10 cellular contexts compared by ENCODE assay signal in genomic region chr19:34308381-34309367, GRCh38. TPM values are rescaled to one million over a fixed set of nuclear protein-coding genes. Genes with fewer than 3 reads are reported as not detected.
A peak's percentile ranks its signal among the peaks of the same experiment; 100 is the strongest.
DNase-seq lines count a peak whose midpoint lies in the region; ATAC-seq and TF ChIP-seq lines count a peak whose summit lies in the region.
"Had no signal": no experiment of that assay in that cellular context is flagged by ENCODE, and none has a peak within 500 bp of the region (broad histone marks: within the 10 kb centered on the region; RNA-seq: fewer than 3 reads in every experiment).

No MANE protein-coding gene starts in this region.

- no peak overlapping the region for H3K9ac ChIP-seq in SK-N-SH

- no peak overlapping the region for H3K4me2 ChIP-seq in SK-N-SH

- H3K36me3 ChIP-seq in thoracic aorta (no peaks in the 10 kb centered on the region), SK-N-SH (replicated peaks in 1 of 2; ENCODE audit: control insufficient read depth in 1 of 2, insufficient read depth in 2 of 2, low read length in 1 of 2) (peaks cover 2 to 14% of the 10 kb centered on the region in 2 experiments)

- H4K20me1 ChIP-seq in SK-N-SH (ENCODE audit: insufficient read depth) = no peaks in the 10 kb centered on the region

- no peak overlapping the region for H2AFZ ChIP-seq in SK-N-SH (ENCODE audit: low read depth)

- H3K36me3 Mint-ChIP-seq in activated B cell treated with CpG ODN at 0.5 μM for 24 hours (ENCODE audit: low read depth) = peaks cover 35% of the 10 kb centered on the region

- ATAC-seq in activated B cell treated with CpG ODN at 0.5 μM for 24 hours (ENCODE audit: low read depth) (peak; percentile 9), thoracic aorta (ENCODE audit: insufficient number of reproducible peaks, low FRiP score, low read depth) (no peak), GM21381 (IDR thresholded peaks at IDR 0.05; ENCODE audit: unreplicated experiment) (no peak)

- H3K27me3 Mint-ChIP-seq in activated B cell treated with CpG ODN at 0.5 μM for 24 hours = no peaks in the 10 kb centered on the region

- CTCF ChIA-PET in activated B cell treated with CpG ODN at 0.5 μM for 24 hours (lab: Charles Lee) (no interaction called here), SK-N-SH (lab: Yijun Ruan, JAX) (no interaction called here)

- no peak for TF ChIP-seq EP300 in SK-N-SH (IDR thresholded peaks at IDR 0.05; ENCODE audit: borderline replicate concordance in 1 of 2, low read depth in 1 of 2, low read length in 1 of 2)

- WGBS in SK-N-SH (ENCODE audit: low lambda C conversion rate) = 89% methylated on average over 8 of the region's 8 CpGs

- H3K9me3 ChIP-seq in thoracic aorta = no peaks in the 10 kb centered on the region
- H3K9me3 ChIP-seq in SK-N-SH = no peaks in the 10 kb centered on the region

- no peaks in the 10 kb centered on the region for H3K9me2 ChIP-seq in SK-N-SH

- peaks cover 26% of the 10 kb centered on the region for H3K79me2 ChIP-seq in SK-N-SH (ENCODE audit: insufficient read depth)

- no peak for TF ChIP-seq CTCF in activated B cell treated with CpG ODN at 0.5 μM for 24 hours (IDR thresholded peaks at IDR 0.05)
- no peak for TF ChIP-seq CTCF in thoracic aorta (IDR thresholded peaks at IDR 0.05)
- no peak for TF ChIP-seq CTCF in SK-N-SH (IDR thresholded peaks at IDR 0.05)

- peaks cover 25 to 54% of the 10 kb centered on the region in 2 donors for H3K4me1 ChIP-seq in thoracic aorta (ENCODE audit: control insufficient read depth in 1 of 2, low read depth in 2 of 2)
- H3K4me1 ChIP-seq in SK-N-SH (ENCODE audit: control insufficient read depth in 1 of 2, insufficient read depth in 2 of 2, low read depth in 1 of 2, low read length in 1 of 2) = peaks cover 5 to 21% of the 10 kb centered on the region in 2 experiments; a peak in 3 of 4 replicates

- no peaks in the 10 kb centered on the region for H3K9me3 Mint-ChIP-seq in activated B cell treated with CpG ODN at 0.5 μM for 24 hours

- H3K4me1 Mint-ChIP-seq in activated B cell treated with CpG ODN at 0.5 μM for 24 hours = peaks cover 60% of the 10 kb centered on the region

- H3K27ac ChIP-seq in thoracic aorta (peak overlapping the region; percentile 2 to 41), SK-N-SH (ENCODE audit: low read depth in 2 of 2, low read length in 1 of 2) (peak overlapping the region in 1 of 2 experiments; percentile 44; a peak in 2 of 4 replicates)

- H3K4me3 Mint-ChIP-seq in activated B cell treated with CpG ODN at 0.5 μM for 24 hours = peak overlapping the region; percentile 5

- H3K4me3 ChIP-seq in thoracic aorta (no peak overlapping the region), SK-N-SH (ENCODE audit: low read depth in 2 of 2, low read length in 1 of 2) (no peak overlapping the region)

- no peak for TF ChIP-seq RAD21 in SK-N-SH (IDR thresholded peaks at IDR 0.05; ENCODE audit: low read length)

- H3K27ac Mint-ChIP-seq in activated B cell treated with CpG ODN at 0.5 μM for 24 hours = peak overlapping the region; percentile 73

- H3K27me3 ChIP-seq in thoracic aorta (replicated peaks; ENCODE audit: insufficient read depth) (no peaks in the 10 kb centered on the region), SK-N-SH (ENCODE audit: insufficient read depth) (no peaks in the 10 kb centered on the region)

- intact Hi-C loops in activated B cell treated with CpG ODN at 0.5 μM for 24 hours (cut with micrococcal nuclease) = no loop called here

- DNase-seq in activated gamma-delta T cell treated with Interleukin-2 at 50 U/mL for 16 hours (peak; percentile 11), activated gamma-delta T cell (lab: John Stamatoyannopoulos, UW) (no peak), activated B cell treated with CpG ODN at 0.5 μM for 24 hours (no peak), germinal center (ENCODE audit: low spot score) (peak; percentile 55), thoracic aorta (ENCODE audit: low spot score) (no peak), SK-N-SH (no peak), H4 (ENCODE audit: low spot score) (no peak)
- DNase-seq: NCI-H446 treated with DMSO at 0.1 percent for 48 hours, nucleus accumbens had no signal

- POLR2A ChIA-PET in activated B cell treated with CpG ODN at 0.5 μM for 24 hours (lab: Charles Lee) = interaction anchor here (0.5 to 1.0 kb wide), 6 partner anchors 23 to 138 kb away, joined by 3 to 16 read pairs (median 4); no protein-coding TSS in a partner anchor
- POLR2A ChIA-PET in SK-N-SH (lab: Yijun Ruan, JAX) = no interaction called here

- H3F3A ChIP-seq in SK-N-SH (replicated peaks; ENCODE audit: insufficient read depth) = peaks cover 7% of the 10 kb centered on the region

TF ChIP-seq in SK-N-SH, 30 proteins besides CTCF, POLR2A, EP300 and RAD21:
- no peak for TF ChIP-seq RXRA (IDR thresholded peaks at IDR 0.05; ENCODE audit: borderline replicate concordance, low read depth)
- TF ChIP-seq PBX3 (IDR thresholded peaks at IDR 0.05) = no peak
- TF ChIP-seq ZBTB33 (IDR thresholded peaks at IDR 0.05; ENCODE audit: borderline replicate concordance, low read depth) = no peak

RNA-seq across cellular contexts. Expression of gene GARRE1, which starts 54.3 kb away (rescaled TPM):
- total RNA-seq in activated B cell treated with CpG ODN at 0.5 μM for 24 hours = 30.6 and 33.6 TPM in 2 replicates
- total RNA-seq in thoracic aorta = 10 to 100 TPM; 31.4 to 37.5 TPM
- polyA plus RNA-seq in SK-N-SH (2012; rRNA removed) = 9.7 and 10.9 TPM in 2 replicates
- 6.3 and 7.8 TPM in 2 replicates for polyA plus RNA-seq in SK-N-SH (2012; cell fraction: cytosol; rRNA removed)
- polyA plus RNA-seq in SK-N-SH (2012; cell fraction: nucleus; rRNA removed) = 13.0 and 15.5 TPM in 2 replicates
- total RNA-seq in H4 (2014; rRNA removed; shearing (Covaris generic)) = 10.4 and 11.9 TPM in 2 replicates

RNA-seq across cellular contexts. Expression of gene GPI, which starts 56.3 kb away (rescaled TPM):
- total RNA-seq in activated B cell treated with CpG ODN at 0.5 μM for 24 hours (144 and 151 TPM in 2 replicates), thoracic aorta (100 to 1,000 TPM; 112 to 207 TPM)
- polyA plus RNA-seq in SK-N-SH (2012; rRNA removed) = 82.7 and 144 TPM in 2 replicates
- polyA plus RNA-seq in SK-N-SH (2012; cell fraction: cytosol; rRNA removed) = 71.6 and 88.3 TPM in 2 replicates
- 120 and 170 TPM in 2 replicates for polyA plus RNA-seq in SK-N-SH (2012; cell fraction: nucleus; rRNA removed)
- total RNA-seq in H4 (2014; rRNA removed; shearing (Covaris generic)) = 387 and 418 TPM in 2 replicates

Comparison
In these comparisons a context has a peak if more than half of its experiments do, and no peak if none do; other contexts are left out.
1. DNase-seq: peak in activated gamma-delta T cell treated with Interleukin-2 at 50 U/mL for 16 hours (single experiment) and germinal center (single experiment); none in activated gamma-delta T cell (single experiment), activated B cell treated with CpG ODN at 0.5 μM for 24 hours (single experiment), thoracic aorta (single experiment), SK-N-SH (single experiment) and H4 (single experiment).